1 cellular context compared by ENCODE assay signal in genomic region chr12:101855364-101855884, GRCh38.
TF ChIP-seq lines count a peak whose summit lies in the region.

No MANE protein-coding gene starts in this region.

TF ChIP-seq in GM23338, 12 proteins besides CTCF, POLR2A, EP300 and RAD21 (continued from another document):
- TF ChIP-seq ZNF462 (CRISPR knock-in tag; IDR thresholded peaks at IDR 0.05) (no peak), ZNF114 (CRISPR knock-in tag; IDR thresholded peaks at IDR 0.05) (no peak)
- TF ChIP-seq, protein P1, sequence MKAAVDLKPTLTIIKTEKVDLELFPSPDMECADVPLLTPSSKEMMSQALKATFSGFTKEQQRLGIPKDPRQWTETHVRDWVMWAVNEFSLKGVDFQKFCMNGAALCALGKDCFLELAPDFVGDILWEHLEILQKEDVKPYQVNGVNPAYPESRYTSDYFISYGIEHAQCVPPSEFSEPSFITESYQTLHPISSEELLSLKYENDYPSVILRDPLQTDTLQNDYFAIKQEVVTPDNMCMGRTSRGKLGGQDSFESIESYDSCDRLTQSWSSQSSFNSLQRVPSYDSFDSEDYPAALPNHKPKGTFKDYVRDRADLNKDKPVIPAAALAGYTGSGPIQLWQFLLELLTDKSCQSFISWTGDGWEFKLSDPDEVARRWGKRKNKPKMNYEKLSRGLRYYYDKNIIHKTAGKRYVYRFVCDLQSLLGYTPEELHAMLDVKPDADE (IDR thresholded peaks at IDR 0.05): no peak
